Comparison of ENCODE assay signal across 7 cellular contexts in genomic region chr1:37532418-37533156, GRCh38. TPM values are rescaled to one million over a fixed set of nuclear protein-coding genes. Genes with fewer than 3 reads are reported as not detected.
"Had no signal": no experiment of that assay in that cellular context is flagged by ENCODE, and none has a peak within 500 bp of the region (broad histone marks: within the 10 kb centered on the region; RNA-seq: fewer than 3 reads in every experiment).

No MANE protein-coding gene starts in this region.

RNA-seq across cellular contexts. Expression of gene DNALI1, which starts 24.2 kb away (rescaled TPM):
- total RNA-seq: activated CD4-positive, alpha-beta T cell treated with anti-CD3 and anti-CD28 coated beads, Interleukin-2, amount 10 ng/mL, durations not matched to agents 24 days and 14 days; activated CD8-positive, alpha-beta memory T cell treated with anti-CD3 and anti-CD28 coated beads for 36 hours; activated CD8-positive, alpha-beta T cell treated with anti-CD3 and anti-CD28 coated beads, Interleukin-2, amount 10 ng/mL, durations not matched to agents 7 days and 5 days; activated naive CD4-positive, alpha-beta T cell treated with anti-CD3 and anti-CD28 coated beads for 36 hours; activated naive CD4-positive, alpha-beta T cell treated with anti-CD3 and anti-CD28 coated beads, Interleukin-2, amount 50 U/mL, for 72 hours; activated T-helper 1 cell treated with anti-CD3 and anti-CD28 coated beads, Interleukin-12 subunit alpha, Interleukin-12 subunit beta, Interleukin-2, Interleukin-4 antibody, amounts not matched to agents 30 ng/mL and 10 ng/mL and 1 ng/mL, durations not matched to agents 14 hours and 24 hours and 36 hours; activated T-helper 2 cell treated with anti-CD3 and anti-CD28 coated beads, Interferon-gamma antibody, Interleukin-2, Interleukin-4, amounts not matched to agents 10 μg/mL and 5 μg/mL and 100 μg/mL, durations not matched to agents 14 hours and 24 hours and 36 hours had no signal
